Comparison of ENCODE assay signal across 9 cellular contexts in genomic region chr20:41178904-41179432, GRCh38. TPM values are rescaled to one million over a fixed set of nuclear protein-coding genes. Genes with fewer than 3 reads are reported as not detected.
DNase-seq lines count a peak whose midpoint lies in the region; ATAC-seq and TF ChIP-seq lines count a peak whose summit lies in the region.
"Had no signal": no experiment of that assay in that cellular context is flagged by ENCODE, and none has a peak within 500 bp of the region (broad histone marks: within the 10 kb centered on the region; RNA-seq: fewer than 3 reads in every experiment).

No MANE protein-coding gene starts in this region.

- no peaks in the 10 kb centered on the region for H3K9me3 Mint-ChIP-seq in HFFc6
- no peaks in the 10 kb centered on the region for H3K9me3 Mint-ChIP-seq in activated CD4-positive, alpha-beta memory T cell treated with anti-CD3 and anti-CD28 coated beads for 36 hours

- TF ChIP-seq CTCF in HFFc6 (IDR thresholded peaks at IDR 0.05): no peak

- H3K36me3 ChIP-seq in skeletal muscle satellite cell (ENCODE audit: insufficient read depth, low read length): peaks cover 68% of the 10 kb centered on the region

- H3K9ac ChIP-seq in skeletal muscle satellite cell (ENCODE audit: low read depth, low read length): peak overlapping the region; percentile 79

- CTCF ChIA-PET in activated CD4-positive, alpha-beta memory T cell treated with anti-CD3 and anti-CD28 coated beads for 36 hours (lab: Charles Lee): no interaction called here

- no peak for DNase-seq in HFFc6
- DNase-seq in activated CD4-positive, alpha-beta memory T cell treated with anti-CD3 and anti-CD28 coated beads for 36 hours: peak; percentile 6
- peak; percentile 77 for DNase-seq in cardiac septum (ENCODE audit: low spot score)
- no peak for DNase-seq in HK-2 (ENCODE audit: unreplicated experiment)
- no peak for DNase-seq in stimulated activated CD4-positive, alpha-beta T cell treated with anti-CD3 and anti-CD28 coated beads, Interleukin-15, amount 100 ng/mL, for 24 hours
- DNase-seq: stimulated activated naive CD4-positive, alpha-beta T cell had no signal

- intact Hi-C loops in activated CD4-positive, alpha-beta memory T cell treated with anti-CD3 and anti-CD28 coated beads for 36 hours (cut with micrococcal nuclease): no loop called here
- intact Hi-C loops in cardiac septum (cut with DNase I): no loop called here

- peaks cover 42% of the 10 kb centered on the region for H3K36me3 Mint-ChIP-seq in HFFc6 (ENCODE audit: low read depth)
- H3K36me3 Mint-ChIP-seq in activated CD4-positive, alpha-beta memory T cell treated with anti-CD3 and anti-CD28 coated beads for 36 hours: peaks cover 12% of the 10 kb centered on the region

- no peak for ATAC-seq in GM19463 (IDR thresholded peaks at IDR 0.05; ENCODE audit: unreplicated experiment)
- no peak for ATAC-seq in GM21390 (IDR thresholded peaks at IDR 0.05; ENCODE audit: unreplicated experiment)

- H3K4me2 ChIP-seq in skeletal muscle satellite cell (ENCODE audit: low read length): peak overlapping the region; percentile 56

- peaks cover 6% of the 10 kb centered on the region for H3K27me3 Mint-ChIP-seq in HFFc6 (ENCODE audit: insufficient read depth)
- no peaks in the 10 kb centered on the region for H3K27me3 Mint-ChIP-seq in activated CD4-positive, alpha-beta memory T cell treated with anti-CD3 and anti-CD28 coated beads for 36 hours

- peak overlapping the region; percentile 93 for H3K27ac Mint-ChIP-seq in HFFc6
- peak overlapping the region; percentile 30 for H3K27ac Mint-ChIP-seq in activated CD4-positive, alpha-beta memory T cell treated with anti-CD3 and anti-CD28 coated beads for 36 hours

- H3K9me3 ChIP-seq in skeletal muscle satellite cell (replicated peaks; ENCODE audit: low read length): no peaks in the 10 kb centered on the region

- H3K4me3 Mint-ChIP-seq in HFFc6: no peak overlapping the region; the same call in 1 of the 2 replicates
- H3K4me3 Mint-ChIP-seq in activated CD4-positive, alpha-beta memory T cell treated with anti-CD3 and anti-CD28 coated beads for 36 hours: no peak overlapping the region

- no peak overlapping the region for H3K4me3 ChIP-seq in skeletal muscle satellite cell (ENCODE audit: low read length)

- H3K4me1 Mint-ChIP-seq in HFFc6 (ENCODE audit: low read depth): peaks cover 64% of the 10 kb centered on the region
- no peaks in the 10 kb centered on the region for H3K4me1 Mint-ChIP-seq in activated CD4-positive, alpha-beta memory T cell treated with anti-CD3 and anti-CD28 coated beads for 36 hours (ENCODE audit: low read depth)

- POLR2A ChIA-PET in activated CD4-positive, alpha-beta memory T cell treated with anti-CD3 and anti-CD28 coated beads for 36 hours (lab: Charles Lee): no interaction called here

- H3K4me1 ChIP-seq in skeletal muscle satellite cell (ENCODE audit: control insufficient read depth, insufficient read depth, low read length): peaks cover 52% of the 10 kb centered on the region

- H3K27me3 ChIP-seq in skeletal muscle satellite cell (ENCODE audit: control insufficient read depth, insufficient read depth, low read length): no peaks in the 10 kb centered on the region

RNA-seq across cellular contexts. Expression of gene PLCG1, which starts 41.6 kb away (rescaled TPM):
- 10 to 100 TPM; 44.4 to 62.1 (median 50.1) TPM for total RNA-seq in HFFc6 (2021; fragmentation: NEBNext Ultra II Directional; extraction: Animal tissue kit (Norgen Biotek cat#: 25700))
- total RNA-seq in activated CD4-positive, alpha-beta memory T cell treated with anti-CD3 and anti-CD28 coated beads for 36 hours: 100 to 1,000 TPM; 133 to 139 TPM
- total RNA-seq in cardiac septum: 66.6 TPM
- total RNA-seq in skeletal muscle satellite cell (2012; rRNA removed): 31.2 and 43.9 TPM in 2 replicates

Comparison
In these comparisons a context has a peak if more than half of its experiments do, and no peak if none do; other contexts are left out.
1. DNase-seq: peak in activated CD4-positive, alpha-beta memory T cell treated with anti-CD3 and anti-CD28 coated beads for 36 hours (single experiment) and cardiac septum (single experiment); none in HFFc6 (single experiment), HK-2 (single experiment) and stimulated activated CD4-positive, alpha-beta T cell treated with anti-CD3 and anti-CD28 coated beads, Interleukin-15, amount 100 ng/mL, for 24 hours (single experiment).